ENCODE assay signal across 1 cellular context in the genomic region with DNA sequence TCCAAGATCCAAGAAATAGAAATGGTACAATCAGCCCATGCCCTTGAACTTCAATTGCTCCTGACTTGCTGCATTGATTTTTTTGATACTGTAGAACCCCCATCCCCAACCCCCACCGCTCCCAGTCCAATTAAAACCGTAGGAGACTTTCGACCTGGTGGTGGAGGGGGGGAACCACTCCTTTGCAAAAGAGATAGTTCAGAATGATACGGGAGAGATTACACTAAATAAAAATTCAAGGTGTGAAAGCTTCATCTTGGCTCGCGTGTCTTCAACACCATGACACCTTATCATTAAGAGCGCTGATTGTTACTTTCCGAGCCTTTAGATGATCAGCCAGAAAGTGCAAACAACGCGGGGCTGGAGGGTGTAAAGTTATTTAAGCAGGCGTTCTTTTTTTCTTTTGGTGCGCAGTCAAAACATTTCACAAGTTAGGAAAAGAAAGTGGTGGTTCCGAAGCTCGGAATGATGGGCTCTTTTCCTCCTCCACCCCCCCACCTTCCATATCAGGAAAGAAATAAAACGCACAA.
TF ChIP-seq lines count a peak whose summit lies in the region.

No MANE protein-coding gene starts in this region.

TF ChIP-seq in GM23338, 12 proteins besides CTCF, POLR2A, EP300 and RAD21 (continued from another document):
- TF ChIP-seq, protein P1, sequence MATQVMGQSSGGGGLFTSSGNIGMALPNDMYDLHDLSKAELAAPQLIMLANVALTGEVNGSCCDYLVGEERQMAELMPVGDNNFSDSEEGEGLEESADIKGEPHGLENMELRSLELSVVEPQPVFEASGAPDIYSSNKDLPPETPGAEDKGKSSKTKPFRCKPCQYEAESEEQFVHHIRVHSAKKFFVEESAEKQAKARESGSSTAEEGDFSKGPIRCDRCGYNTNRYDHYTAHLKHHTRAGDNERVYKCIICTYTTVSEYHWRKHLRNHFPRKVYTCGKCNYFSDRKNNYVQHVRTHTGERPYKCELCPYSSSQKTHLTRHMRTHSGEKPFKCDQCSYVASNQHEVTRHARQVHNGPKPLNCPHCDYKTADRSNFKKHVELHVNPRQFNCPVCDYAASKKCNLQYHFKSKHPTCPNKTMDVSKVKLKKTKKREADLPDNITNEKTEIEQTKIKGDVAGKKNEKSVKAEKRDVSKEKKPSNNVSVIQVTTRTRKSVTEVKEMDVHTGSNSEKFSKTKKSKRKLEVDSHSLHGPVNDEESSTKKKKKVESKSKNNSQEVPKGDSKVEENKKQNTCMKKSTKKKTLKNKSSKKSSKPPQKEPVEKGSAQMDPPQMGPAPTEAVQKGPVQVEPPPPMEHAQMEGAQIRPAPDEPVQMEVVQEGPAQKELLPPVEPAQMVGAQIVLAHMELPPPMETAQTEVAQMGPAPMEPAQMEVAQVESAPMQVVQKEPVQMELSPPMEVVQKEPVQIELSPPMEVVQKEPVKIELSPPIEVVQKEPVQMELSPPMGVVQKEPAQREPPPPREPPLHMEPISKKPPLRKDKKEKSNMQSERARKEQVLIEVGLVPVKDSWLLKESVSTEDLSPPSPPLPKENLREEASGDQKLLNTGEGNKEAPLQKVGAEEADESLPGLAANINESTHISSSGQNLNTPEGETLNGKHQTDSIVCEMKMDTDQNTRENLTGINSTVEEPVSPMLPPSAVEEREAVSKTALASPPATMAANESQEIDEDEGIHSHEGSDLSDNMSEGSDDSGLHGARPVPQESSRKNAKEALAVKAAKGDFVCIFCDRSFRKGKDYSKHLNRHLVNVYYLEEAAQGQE (IDR thresholded peaks at IDR 0.05; ENCODE audit: unreplicated experiment): no peak
- no peak for TF ChIP-seq EZH2phosphoT487 (IDR thresholded peaks at IDR 0.05; ENCODE audit: unreplicated experiment)
- no peak for TF ChIP-seq POLR2AphosphoS5 (IDR thresholded peaks at IDR 0.05; ENCODE audit: low read depth)
- TF ChIP-seq, protein P2, sequence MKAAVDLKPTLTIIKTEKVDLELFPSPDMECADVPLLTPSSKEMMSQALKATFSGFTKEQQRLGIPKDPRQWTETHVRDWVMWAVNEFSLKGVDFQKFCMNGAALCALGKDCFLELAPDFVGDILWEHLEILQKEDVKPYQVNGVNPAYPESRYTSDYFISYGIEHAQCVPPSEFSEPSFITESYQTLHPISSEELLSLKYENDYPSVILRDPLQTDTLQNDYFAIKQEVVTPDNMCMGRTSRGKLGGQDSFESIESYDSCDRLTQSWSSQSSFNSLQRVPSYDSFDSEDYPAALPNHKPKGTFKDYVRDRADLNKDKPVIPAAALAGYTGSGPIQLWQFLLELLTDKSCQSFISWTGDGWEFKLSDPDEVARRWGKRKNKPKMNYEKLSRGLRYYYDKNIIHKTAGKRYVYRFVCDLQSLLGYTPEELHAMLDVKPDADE (IDR thresholded peaks at IDR 0.05): no peak
- no peak for TF ChIP-seq CREB1 (CRISPR knock-in tag; IDR thresholded peaks at IDR 0.05; ENCODE audit: low read depth)
- no peak for TF ChIP-seq ZNF114 (CRISPR knock-in tag; IDR thresholded peaks at IDR 0.05)
- no peak for TF ChIP-seq JUNB (IDR thresholded peaks at IDR 0.05; ENCODE audit: unreplicated experiment)
- TF ChIP-seq EZH2 (IDR thresholded peaks at IDR 0.05; ENCODE audit: low read depth, unreplicated experiment): no peak
- no peak for TF ChIP-seq NANOG (IDR thresholded peaks at IDR 0.05; ENCODE audit: borderline replicate concordance)
- TF ChIP-seq STAT1 (IDR thresholded peaks at IDR 0.05; ENCODE audit: unreplicated experiment): no peak
